Comparison of ENCODE assay signal across 9 cellular contexts in genomic region chr9:136372561-136373299, GRCh38. TPM values are rescaled to one million over a fixed set of nuclear protein-coding genes. Genes with fewer than 3 reads are reported as not detected.
A peak's percentile ranks its signal among the peaks of the same experiment; 100 is the strongest.
DNase-seq lines count a peak whose midpoint lies in the region; TF ChIP-seq lines count a peak whose summit lies in the region.
"Had no signal": no experiment of that assay in that cellular context is flagged by ENCODE, and none has a peak within 500 bp of the region (broad histone marks: within the 10 kb centered on the region; RNA-seq: fewer than 3 reads in every experiment).

No MANE protein-coding gene starts in this region.

- peak overlapping the region; percentile 35 for H3K27ac ChIP-seq in RWPE1
- no peak overlapping the region for H3K27ac ChIP-seq in CD4-positive, alpha-beta memory T cell (ENCODE audit: low read depth, low read length)

- no peaks in the 10 kb centered on the region for H3K9me3 ChIP-seq in CD4-positive, alpha-beta memory T cell (ENCODE audit: control insufficient read depth in 1 of 2, low read length in 2 of 2)

- TF ChIP-seq CTCF in RWPE1 (conservative IDR thresholded peaks at IDR 0.05; ENCODE audit: low read depth), result no peak

- H3K4me1 ChIP-seq in CD4-positive, alpha-beta memory T cell (ENCODE audit: insufficient read depth, low read length), result no peaks in the 10 kb centered on the region

- DNase-seq in SIG-M5 treated with dmso at 0.1 percent for 504 hours (lab: John Stamatoyannopoulos, UW; ENCODE audit: unreplicated experiment) (peak; percentile 75), SIG-M5 (lab: John Stamatoyannopoulos, UW) (no peak), RWPE1 (ENCODE audit: low spot score) (peak; percentile 31), epidermal melanocyte (ENCODE audit: insufficient read length, low spot score) (peak; percentile 42), myocyte (ENCODE audit: low read depth) (peak; percentile 93), activated gamma-delta T cell treated with Interleukin-2 at 50 U/mL for 16 hours (no peak), COLO829 (ENCODE audit: low spot score) (no peak)
- no peak for DNase-seq in CD4-positive, alpha-beta memory T cell
- DNase-seq: DND-41 had no signal

- no peak overlapping the region for H3K4me3 Mint-ChIP-seq in CD4-positive, alpha-beta memory T cell

- no peaks in the 10 kb centered on the region for H3K36me3 Mint-ChIP-seq in CD4-positive, alpha-beta memory T cell

- CTCF ChIA-PET in RWPE1 (lab: Yijun Ruan, JAX), result interaction anchor here (0.6 to 2.0 kb wide), 4 partner anchors 8 to 289 kb away, joined by 3 to 13 read pairs (median 4); partner anchors contain the start of gene DNLZ
- CTCF ChIA-PET in CD4-positive, alpha-beta memory T cell (lab: Charles Lee; ENCODE audit: partially characterized antibody), result no interaction called here

- no peaks in the 10 kb centered on the region for H3K9me3 Mint-ChIP-seq in CD4-positive, alpha-beta memory T cell

- intact Hi-C loops in CD4-positive, alpha-beta memory T cell (cut with micrococcal nuclease), result no loop called here

- no peaks in the 10 kb centered on the region for H3K27me3 Mint-ChIP-seq in CD4-positive, alpha-beta memory T cell

- no peak overlapping the region for H3K4me3 ChIP-seq in CD4-positive, alpha-beta memory T cell (ENCODE audit: low read length in 2 of 2)

- no peaks in the 10 kb centered on the region for H3K4me1 Mint-ChIP-seq in CD4-positive, alpha-beta memory T cell

- no peaks in the 10 kb centered on the region for H3K36me3 ChIP-seq in CD4-positive, alpha-beta memory T cell (ENCODE audit: insufficient read depth, low read length)

- POLR2A ChIA-PET in RWPE1 (lab: Yijun Ruan, JAX; ENCODE audit: low non-redundant PET), result interaction anchor here (1.2 kb wide), 1 partner anchor 9 kb away, joined by 5 read pairs; the partner anchor contains the start of gene DNLZ
- POLR2A ChIA-PET in CD4-positive, alpha-beta memory T cell (lab: Charles Lee; ENCODE audit: partially characterized antibody), result no interaction called here

- no peaks in the 10 kb centered on the region for H3K27me3 ChIP-seq in CD4-positive, alpha-beta memory T cell (ENCODE audit: insufficient read depth, low read length)

- H3K27ac Mint-ChIP-seq in CD4-positive, alpha-beta memory T cell, result peak overlapping the region in 1 of 7 donors; percentile 37

RNA-seq across cellular contexts. Expression of gene CARD9, which starts 0.7 kb away (rescaled TPM):
- 0.21 and 0.91 TPM in 2 replicates for total RNA-seq in myocyte
- polyA plus RNA-seq in myocyte (2012), result 1.7 TPM
- 1 to 10 TPM in 1 of 2 experiments, under 1 TPM in 1; 0.70 to 1.2 TPM for total RNA-seq in CD4-positive, alpha-beta memory T cell
- under 1 TPM in 1 of 2 donors, not detected in 1; 0.41 TPM for polyA plus RNA-seq in CD4-positive, alpha-beta memory T cell

RNA-seq across cellular contexts. Expression of gene DNLZ, which starts 9.2 kb away (rescaled TPM):
- total RNA-seq in myocyte, result 17.0 and 34.0 TPM in 2 replicates
- polyA plus RNA-seq in myocyte (2012), result 19.2 TPM
- 10 to 100 TPM; 26.0 to 32.3 TPM for total RNA-seq in CD4-positive, alpha-beta memory T cell
- 10 to 100 TPM; 71.3 to 86.1 TPM for polyA plus RNA-seq in CD4-positive, alpha-beta memory T cell

RNA-seq across cellular contexts. Expression of gene SNAPC4, which starts 27.2 kb away (rescaled TPM):
- total RNA-seq in myocyte, result 7.6 and 9.2 TPM in 2 replicates
- polyA plus RNA-seq in myocyte (2012), result 6.5 TPM
- total RNA-seq in CD4-positive, alpha-beta memory T cell, result 10 to 100 TPM; 13.1 to 15.4 TPM
- polyA plus RNA-seq in CD4-positive, alpha-beta memory T cell, result 1 to 10 TPM in 1 of 2 donors, under 1 TPM in 1; 0.35 to 2.1 TPM

RNA-seq across cellular contexts. Expression of gene ENTR1, which starts 37.7 kb away (rescaled TPM):
- 46.6 and 48.2 TPM in 2 replicates for total RNA-seq in myocyte
- polyA plus RNA-seq in myocyte (2012), result 50.1 TPM
- total RNA-seq in CD4-positive, alpha-beta memory T cell, result 10 to 100 TPM; 82.9 to 85.9 TPM
- polyA plus RNA-seq in CD4-positive, alpha-beta memory T cell, result 10 to 100 TPM in 1 of 2 donors, 1 to 10 TPM in 1; 8.3 to 12.7 TPM

RNA-seq across cellular contexts. Expression of gene PMPCA, which starts 37.7 kb away (rescaled TPM):
- total RNA-seq in myocyte, result 49.9 and 60.5 TPM in 2 replicates
- polyA plus RNA-seq in myocyte (2012), result 61.9 TPM
- 10 to 100 TPM; 71.8 to 73.3 TPM for total RNA-seq in CD4-positive, alpha-beta memory T cell
- 10 to 100 TPM; 44.2 to 45.2 TPM for polyA plus RNA-seq in CD4-positive, alpha-beta memory T cell

Comparison
In these comparisons a context has a peak if more than half of its experiments do, and no peak if none do; other contexts are left out.
1. DNase-seq: peak in SIG-M5 treated with dmso at 0.1 percent for 504 hours (single experiment), RWPE1 (single experiment), epidermal melanocyte (single experiment) and myocyte (single experiment); none in SIG-M5 (single experiment), activated gamma-delta T cell treated with Interleukin-2 at 50 U/mL for 16 hours (single experiment), COLO829 (single experiment) and CD4-positive, alpha-beta memory T cell (0 of 5).